ENCODE assay signal across 11 cellular contexts in genomic region chr22:47012589-47013365, GRCh38.
DNase-seq lines count a peak whose midpoint lies in the region; ATAC-seq and TF ChIP-seq lines count a peak whose summit lies in the region.
"Had no signal": no experiment of that assay in that cellular context is flagged by ENCODE, and none has a peak within 500 bp of the region (broad histone marks: within the 10 kb centered on the region; RNA-seq: fewer than 3 reads in every experiment).

No MANE protein-coding gene starts in this region.

- dilution Hi-C loops in IMR-90 (cut with HindIII; ENCODE audit: low sequenced_read_pairs, unreplicated experiment): no loop called here

- H3K9me1 ChIP-seq in IMR-90 (ENCODE audit: insufficient read depth, low read length): peaks cover 4% of the 10 kb centered on the region

- DNase-seq in NCI-H510A treated with DMSO at 0.1 percent for 48 hours (lab: John Stamatoyannopoulos, UW) (peak; percentile 79), NCI-H510A (lab: John Stamatoyannopoulos, UW) (no peak), IMR-90 (peak; percentile 77), endothelial cell (ENCODE audit: low spot score) (no peak), progenitor cell of endocrine pancreas (ENCODE audit: low spot score, unreplicated experiment) (no peak), HuH-7.5 (ENCODE audit: low spot score) (no peak), retina (no peak), NCI-H345 (lab: John Stamatoyannopoulos, UW) (no peak)
- DNase-seq: activated naive CD4-positive, alpha-beta T cell treated with Interleukin-2 at 50 U/mL for 16 hours; NCI-H2107; Right ventricle myocardium superior had no signal

- H3K27ac ChIP-seq in IMR-90 (ENCODE audit: insufficient read depth, low read length): no peak overlapping the region

- TF ChIP-seq RAD21 in IMR-90 (IDR thresholded peaks at IDR 0.05; ENCODE audit: low read length): no peak

- CTCF ChIA-PET in IMR-90 (lab: Yijun Ruan, JAX): interaction anchor here (1.2 to 1.5 kb wide), 2 partner anchors 15 to 214 kb away, joined by 3 to 4 read pairs; no protein-coding TSS in a partner anchor

- in situ Hi-C loops in IMR-90 (cut with MboI; ENCODE audit: low sequenced_read_pairs): no loop called here

- BruUV-seq in IMR-90 (replicated peaks; lab: Mats Ljungman, UMichigan): no TSS peak

- H3K27ac Mint-ChIP-seq in endothelial cell (ENCODE audit: unreplicated experiment) (no peak overlapping the region), progenitor cell of endocrine pancreas (peak overlapping the region; percentile 21)

- no peak overlapping the region for H4K8ac ChIP-seq in IMR-90 (ENCODE audit: low read depth in 2 of 2, low read length in 2 of 2)

- peaks cover 27% of the 10 kb centered on the region for H4K20me1 ChIP-seq in IMR-90 (ENCODE audit: insufficient read depth, low read length)

- peak; percentile 72 for ATAC-seq in IMR-90 (ENCODE audit: low read depth)

- peaks cover 3% of the 10 kb centered on the region for H3K4me1 ChIP-seq in IMR-90 (ENCODE audit: control insufficient read depth, insufficient read depth, low read length)

- TF ChIP-seq CTCF in IMR-90 (conservative IDR thresholded peaks at IDR 0.05; ENCODE audit: low read depth, low read length) (0 out of 2 replicates have a peak, but pooled peaks have one; percentile 3), endothelial cell (IDR thresholded peaks at IDR 0.05; ENCODE audit: unreplicated experiment) (peak; percentile 49), progenitor cell of endocrine pancreas (IDR thresholded peaks at IDR 0.05; ENCODE audit: unreplicated experiment) (peak; percentile 33)

- H3K4me1 Mint-ChIP-seq in endothelial cell (ENCODE audit: unreplicated experiment) (peaks cover 2% of the 10 kb centered on the region), progenitor cell of endocrine pancreas (ENCODE audit: low read depth) (peaks cover 3% of the 10 kb centered on the region)

- H3K14ac ChIP-seq in IMR-90 (replicated peaks; ENCODE audit: low read depth, low read length): no peak overlapping the region

- no peak for TF ChIP-seq POLR2A in IMR-90 (IDR thresholded peaks at IDR 0.05; ENCODE audit: low read depth, low read length)

- H3K9me3 ChIP-seq in IMR-90 (ENCODE audit: control insufficient read depth, insufficient read depth, low read length): no peaks in the 10 kb centered on the region

- no peak overlapping the region for H2AK5ac ChIP-seq in IMR-90 (ENCODE audit: low read depth, low read length)

- intact Hi-C loops in IMR-90 (cut with micrococcal nuclease): no loop called here

- H3K4me2 ChIP-seq in IMR-90 (ENCODE audit: low read depth, low read length): no peak overlapping the region

- no peak overlapping the region for H3K23ac ChIP-seq in IMR-90 (ENCODE audit: low read depth, low read length)

- H3K36me3 Mint-ChIP-seq in endothelial cell (ENCODE audit: low read depth, unreplicated experiment) (peaks cover 14% of the 10 kb centered on the region), progenitor cell of endocrine pancreas (ENCODE audit: insufficient read depth) (no peaks in the 10 kb centered on the region)

- no peak overlapping the region for H4K5ac ChIP-seq in IMR-90 (ENCODE audit: low read depth, low read length)

- H3K27me3 Mint-ChIP-seq in endothelial cell (ENCODE audit: unreplicated experiment) (peaks cover 3% of the 10 kb centered on the region), progenitor cell of endocrine pancreas (no peaks in the 10 kb centered on the region)

- H3K9me3 Mint-ChIP-seq in endothelial cell (ENCODE audit: unreplicated experiment) (no peaks in the 10 kb centered on the region), progenitor cell of endocrine pancreas (ENCODE audit: low read depth) (no peaks in the 10 kb centered on the region)

- no peak overlapping the region for H2BK20ac ChIP-seq in IMR-90 (ENCODE audit: low read depth, low read length)

- H2BK15ac ChIP-seq in IMR-90 (ENCODE audit: low read depth, low read length): no peak overlapping the region

- H3K36me3 ChIP-seq in IMR-90 (ENCODE audit: control insufficient read depth, insufficient read depth, low read length): peaks cover 8% of the 10 kb centered on the region

- H3K4me3 Mint-ChIP-seq in endothelial cell (ENCODE audit: unreplicated experiment): no peak overlapping the region
- no peak overlapping the region for H3K4me3 Mint-ChIP-seq in progenitor cell of endocrine pancreas (ENCODE audit: low read depth)

- no peaks in the 10 kb centered on the region for H3K27me3 ChIP-seq in IMR-90 (ENCODE audit: control insufficient read depth, insufficient read depth, low read length)

- no peak overlapping the region for H3K4ac ChIP-seq in IMR-90 (ENCODE audit: low read depth, low read length)

- POLR2A ChIA-PET in IMR-90 (lab: Charles Lee; ENCODE audit: unreplicated experiment): no interaction called here

- no peak overlapping the region for H2BK120ac ChIP-seq in IMR-90 (ENCODE audit: low read depth, low read length)

- H2AFZ ChIP-seq in IMR-90 (replicated peaks; ENCODE audit: low read length, poor library complexity): peak overlapping the region; percentile 4

- H3K9ac ChIP-seq in IMR-90 (ENCODE audit: low read depth, low read length): no peak overlapping the region

- no peak overlapping the region for H4K91ac ChIP-seq in IMR-90 (ENCODE audit: insufficient read depth, low read depth, low read length)

- H3K56ac ChIP-seq in IMR-90 (ENCODE audit: extremely low read depth, insufficient read depth, low read length): no peak overlapping the region

- peaks cover 0 to 26% of the 10 kb centered on the region in 2 experiments; a peak in 2 of 4 replicates for H3K79me1 ChIP-seq in IMR-90 (ENCODE audit: low read depth in 1 of 2, low read length in 2 of 2)

- H2BK5ac ChIP-seq in IMR-90 (ENCODE audit: low read depth, low read length, poor library complexity, severe bottlenecking): no peak overlapping the region

- 85% methylated on average over 7 of the region's 20 CpGs; no CpG with 5 or more reads in 1 of the 2 experiments for WGBS in IMR-90 (ENCODE audit: extremely low coverage in 2 of 2, insufficient read length in 1 of 2), 2 experiments

- H2AK9ac ChIP-seq in IMR-90 (replicated peaks; ENCODE audit: low read depth, low read length, poor library complexity): no peak overlapping the region

- no peak overlapping the region for H3K4me3 ChIP-seq in IMR-90 (ENCODE audit: insufficient read depth, low read depth, low read length)

- H3K18ac ChIP-seq in IMR-90 (ENCODE audit: low read depth, low read length): no peak overlapping the region

TF ChIP-seq in IMR-90, 13 proteins besides CTCF, POLR2A, EP300 and RAD21:
- TF ChIP-seq RCOR1 (IDR thresholded peaks at IDR 0.05; ENCODE audit: insufficient replicate concordance, low read length): no peak
- no peak for TF ChIP-seq CHD1 (IDR thresholded peaks at IDR 0.05; ENCODE audit: low read depth, low read length)
- no peak for TF ChIP-seq CEBPB (IDR thresholded peaks at IDR 0.05; ENCODE audit: low read depth, low read length)
- TF ChIP-seq BHLHE40 (IDR thresholded peaks at IDR 0.05; ENCODE audit: low read depth, low read length): peak; percentile 95
- TF ChIP-seq MXI1 (IDR thresholded peaks at IDR 0.05; ENCODE audit: borderline replicate concordance, low read depth, low read length): peak; percentile 77
- peak; percentile 70 for TF ChIP-seq USF2 (IDR thresholded peaks at IDR 0.05; ENCODE audit: low read depth, low read length)
- no peak for TF ChIP-seq RFX5 (IDR thresholded peaks at IDR 0.05; ENCODE audit: low read depth, low read length)
TF ChIP-seq in IMR-90: peak in this region for 3.

Comparison
In these comparisons a context has a peak if more than half of its experiments do, and no peak if none do; other contexts are left out.
1. DNase-seq: peak in NCI-H510A treated with DMSO at 0.1 percent for 48 hours (single experiment) and IMR-90 (single experiment); none in NCI-H510A (single experiment), endothelial cell (single experiment), progenitor cell of endocrine pancreas (single experiment), HuH-7.5 (single experiment), retina (single experiment) and NCI-H345 (single experiment).
2. Peak in every context shown above with its lines, with median percentiles within 50 percentile points of each other: CTCF ChIP-seq.